In the genomic region with DNA sequence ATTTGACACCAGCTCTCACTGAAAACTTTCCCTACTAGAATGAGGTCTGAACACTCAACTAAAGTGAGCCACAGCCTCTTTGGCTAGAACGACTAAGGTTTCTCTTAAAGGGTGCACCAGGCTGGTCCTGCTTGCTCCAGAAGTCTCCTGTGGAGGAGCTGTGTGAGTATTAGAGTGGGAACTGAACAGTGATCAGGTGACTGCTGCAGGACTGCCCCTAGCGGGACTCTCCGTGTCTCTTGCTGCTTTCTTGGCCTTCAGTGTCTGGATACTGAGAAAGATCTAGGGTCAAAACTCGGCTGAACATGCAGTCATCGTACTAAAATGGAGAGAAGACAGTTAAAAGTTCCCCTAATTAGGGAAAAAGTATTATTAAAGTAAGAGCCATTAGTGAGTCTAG, we compare ENCODE assay signal across 13 cellular contexts. TPM values are rescaled to one million over a fixed set of nuclear protein-coding genes. Genes with fewer than 3 reads are reported as not detected.
DNase-seq lines count a peak whose midpoint lies in the region; ATAC-seq and TF ChIP-seq lines count a peak whose summit lies in the region.
"Had no signal": no experiment of that assay in that cellular context is flagged by ENCODE, and none has a peak within 500 bp of the region (broad histone marks: within the 10 kb centered on the region; RNA-seq: fewer than 3 reads in every experiment).

No MANE protein-coding gene starts in this region.

- TF ChIP-seq CTCF in GM12874 (IDR thresholded peaks at IDR 0.05; ENCODE audit: insufficient read depth, low read depth, low read length) (0 out of 2 replicates have a peak, but pooled peaks have one; percentile 18), chondrocyte (IDR thresholded peaks at IDR 0.05) (peak; percentile 30), tibial nerve (IDR thresholded peaks at IDR 0.05) (no peak)

- H3K4me3 Mint-ChIP-seq in chondrocyte (ENCODE audit: unreplicated experiment), result no peak overlapping the region

- no peaks in the 10 kb centered on the region for H3K9me3 ChIP-seq in aorta (ENCODE audit: control insufficient read depth, low read length)
- H3K9me3 ChIP-seq in tibial nerve, result no peaks in the 10 kb centered on the region

- no peaks in the 10 kb centered on the region for H3K79me2 ChIP-seq in mesendoderm (ENCODE audit: control insufficient read depth, insufficient read depth, low read length)

- TF ChIP-seq EP300 in tibial nerve (IDR thresholded peaks at IDR 0.05), result no peak

- H3K4me1 ChIP-seq in mesendoderm (ENCODE audit: control insufficient read depth, low read depth, low read length) (no peaks in the 10 kb centered on the region), aorta (ENCODE audit: control insufficient read depth in 1 of 2, insufficient read depth in 2 of 2, low read length in 2 of 2) (no peaks in the 10 kb centered on the region), tibial nerve (no peaks in the 10 kb centered on the region)

- H3K36me3 Mint-ChIP-seq in chondrocyte (ENCODE audit: low read depth), result peaks cover 23% of the 10 kb centered on the region

- H3K27me3 Mint-ChIP-seq in chondrocyte (ENCODE audit: low read depth), result no peaks in the 10 kb centered on the region

- no peak overlapping the region for H3K4ac ChIP-seq in mesendoderm (ENCODE audit: low read depth, low read length)

- peak; percentile 15 for DNase-seq in AG08395 (ENCODE audit: low spot score)
- DNase-seq in chondrocyte (ENCODE audit: low spot score), result no peak
- peak; percentile 58 for DNase-seq in mesendoderm
- DNase-seq in aorta, result no peak
- no peak for DNase-seq in GDM1 (lab: John Stamatoyannopoulos, UW)
- DNase-seq in tibial nerve (ENCODE audit: low spot score in 2 of 2), result no peak
- DNase-seq: activated CD4-positive, alpha-beta T cell treated with anti-CD3 and anti-CD28 coated beads for 48 hours; activated gamma-delta T cell treated with Interleukin-2 at 50 U/mL for 16 hours; dorsolateral prefrontal cortex; NCI-H345; SHP77 had no signal

- H2BK5ac ChIP-seq in mesendoderm (ENCODE audit: low read length), result no peak overlapping the region

- no peak overlapping the region for H3K4me3 ChIP-seq in mesendoderm (ENCODE audit: low read length)
- H3K4me3 ChIP-seq in aorta (ENCODE audit: low read length in 2 of 2), result no peak overlapping the region
- no peak overlapping the region for H3K4me3 ChIP-seq in tibial nerve
- H3K4me3 ChIP-seq: dorsolateral prefrontal cortex had no signal

- no peak overlapping the region for H3K27ac Mint-ChIP-seq in chondrocyte (ENCODE audit: unreplicated experiment)

- H3K9me3 Mint-ChIP-seq in chondrocyte (ENCODE audit: low read depth), result no peaks in the 10 kb centered on the region

- H3K36me3 ChIP-seq in mesendoderm (ENCODE audit: control insufficient read depth, insufficient read depth, low read length), result no peaks in the 10 kb centered on the region
- H3K36me3 ChIP-seq in aorta (ENCODE audit: control insufficient read depth in 1 of 2, insufficient read depth in 2 of 2, low read length in 1 of 2), result peaks cover 3 to 7% of the 10 kb centered on the region in 2 donors
- H3K36me3 ChIP-seq in tibial nerve, result peaks cover 0 to 52% (median 5%) of the 10 kb centered on the region in 3 donors

- no peak overlapping the region for H3K9ac ChIP-seq in mesendoderm (ENCODE audit: low read length)

- WGBS in mesendoderm (ENCODE audit: extremely low coverage, insufficient coverage, low lambda C conversion rate), result no CpG with 5 or more reads among the region's 5 CpGs
- 39 to 46% methylated on average over 5 of the region's 5 CpGs for WGBS in aorta, 2 donors
- 48 to 58% methylated on average over 5 of the region's 5 CpGs for WGBS in tibial nerve, 2 donors

- H3K23ac ChIP-seq in mesendoderm (ENCODE audit: low read length), result no peak overlapping the region

- H3K18ac ChIP-seq in mesendoderm (ENCODE audit: low read length), result no peak overlapping the region

- ATAC-seq in aorta (ENCODE audit: low FRiP score) (no peak), HG02610 (IDR thresholded peaks at IDR 0.05; ENCODE audit: unreplicated experiment) (no peak)

- TF ChIP-seq POLR2A in tibial nerve (IDR thresholded peaks at IDR 0.05), result no peak

- no peaks in the 10 kb centered on the region for H3K27me3 ChIP-seq in mesendoderm (ENCODE audit: insufficient read depth, low read length, poor library complexity)
- no peaks in the 10 kb centered on the region for H3K27me3 ChIP-seq in aorta (ENCODE audit: control insufficient read depth in 1 of 2, insufficient read depth in 2 of 2, low read length in 1 of 2)
- H3K27me3 ChIP-seq in tibial nerve, result no peaks in the 10 kb centered on the region
- H3K27me3 ChIP-seq: dorsolateral prefrontal cortex had no signal

- no peak overlapping the region for H3K56ac ChIP-seq in mesendoderm (ENCODE audit: low read length)

- no peak overlapping the region for H4K8ac ChIP-seq in mesendoderm (ENCODE audit: low read depth, low read length)

- no peak overlapping the region for H4K5ac ChIP-seq in mesendoderm (ENCODE audit: low read length)

- H3K4me1 Mint-ChIP-seq in chondrocyte (ENCODE audit: low read depth), result no peaks in the 10 kb centered on the region

- H2BK120ac ChIP-seq in mesendoderm (ENCODE audit: low read depth, low read length), result no peak overlapping the region

- H2AK5ac ChIP-seq in mesendoderm (ENCODE audit: low read length), result no peak overlapping the region

- H3K27ac ChIP-seq in mesendoderm (ENCODE audit: low read depth, low read length), result no peak overlapping the region
- no peak overlapping the region for H3K27ac ChIP-seq in aorta (ENCODE audit: low read depth in 1 of 2, low read length in 2 of 2)
- H3K27ac ChIP-seq in tibial nerve, result no peak overlapping the region

- H3K79me1 ChIP-seq in mesendoderm (ENCODE audit: low read length), result no peaks in the 10 kb centered on the region

- intact Hi-C loops in aorta (cut with DNase I), result no loop called here

- no peak overlapping the region for H2BK15ac ChIP-seq in mesendoderm (replicated peaks; ENCODE audit: low read depth)

- no peak overlapping the region for H3K4me2 ChIP-seq in mesendoderm (ENCODE audit: low read length)

RNA-seq across cellular contexts. Expression of gene FAM118A, which starts 34.6 kb away (rescaled TPM):
- total RNA-seq in chondrocyte (64.6 to 72.6 TPM (median 68.7 TPM) in 3 replicates), aorta (10 to 100 TPM; 59.2 to 66.7 TPM), tibial nerve (100 to 1,000 TPM in 2 of 4 donors, 10 to 100 TPM in 2; 16.8 to 171 (median 83.2) TPM)
- 12.1 TPM for polyA plus RNA-seq in mesendoderm (2013, experiment 1 of 2)
- 11.1 TPM for polyA plus RNA-seq in mesendoderm (2013, experiment 2 of 2)
- 100 to 1,000 TPM in 1 of 2 donors, 1 to 10 TPM in 1; 8.6 to 320 TPM for polyA plus RNA-seq in aorta

RNA-seq across cellular contexts. Expression of gene UPK3A, which starts 59.6 kb away (rescaled TPM):
- not detected in 3 replicates for total RNA-seq in chondrocyte
- 0.08 TPM for polyA plus RNA-seq in mesendoderm (2013, experiment 1 of 2)
- polyA plus RNA-seq in mesendoderm (2013, experiment 2 of 2), result 0.04 TPM
- not detected for total RNA-seq in aorta
- not detected for polyA plus RNA-seq in aorta
- total RNA-seq in tibial nerve, result not detected

Comparison
In these comparisons a context has a peak if more than half of its experiments do, and no peak if none do; other contexts are left out.
1. DNase-seq: peak in AG08395 (single experiment) and mesendoderm (single experiment); none in chondrocyte (single experiment), aorta (0 of 2), GDM1 (single experiment) and tibial nerve (0 of 2).
2. CTCF ChIP-seq: peak in GM12874 (single experiment) and chondrocyte (single experiment); none in tibial nerve (0 of 5).